1 cellular context compared by ENCODE assay signal in the genomic region with DNA sequence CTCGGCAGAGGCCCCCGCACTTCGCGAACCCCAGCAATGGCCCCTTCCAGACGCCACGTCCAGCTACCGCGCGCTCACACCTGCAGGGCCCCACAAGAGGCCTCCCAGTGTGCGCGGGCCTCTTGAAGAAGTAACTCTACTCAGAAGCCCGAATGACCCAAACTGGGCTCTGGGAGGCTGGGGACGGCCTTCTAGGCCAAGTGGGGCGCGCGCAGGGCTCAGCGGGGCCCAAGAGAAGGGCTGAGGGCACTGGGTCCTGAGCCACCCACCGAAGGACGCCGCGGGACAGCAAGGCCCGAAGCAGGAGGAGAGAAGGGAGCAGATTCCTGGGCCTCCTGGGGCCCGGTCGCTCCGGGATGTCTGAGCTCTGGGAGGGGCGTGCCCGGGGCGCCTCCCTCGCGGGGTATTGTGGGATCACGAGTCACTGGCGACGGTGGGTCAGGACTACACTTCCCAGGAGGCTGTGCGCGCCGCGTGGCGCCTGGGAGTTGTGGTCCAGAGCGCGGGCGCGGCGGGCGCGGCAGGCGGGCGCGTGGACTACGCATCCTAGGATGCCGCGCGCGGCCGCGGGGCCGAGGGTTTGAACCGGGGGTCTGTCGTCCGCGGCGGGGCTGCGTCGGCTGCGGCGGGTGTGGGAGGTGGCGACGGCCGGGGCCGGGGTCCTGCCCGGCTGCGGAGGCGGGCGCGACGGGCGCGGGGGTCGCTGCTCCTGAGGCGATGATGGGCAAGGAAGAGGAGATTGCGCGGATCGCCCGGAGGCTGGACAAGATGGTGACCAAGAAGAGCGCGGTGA.
TF ChIP-seq lines count a peak whose summit lies in the region.

A gene (plus strand): TSS at position 603 of the 793 bp plus-strand sequence. CDS start 115 bp downstream, at position 718.

TF ChIP-seq in SK-N-SH treated with all-trans-retinoic acid at 6 μM for 48 hours, 23 proteins besides CTCF, POLR2A, EP300 and RAD21 (continued from another document):
- TF ChIP-seq, protein P1, sequence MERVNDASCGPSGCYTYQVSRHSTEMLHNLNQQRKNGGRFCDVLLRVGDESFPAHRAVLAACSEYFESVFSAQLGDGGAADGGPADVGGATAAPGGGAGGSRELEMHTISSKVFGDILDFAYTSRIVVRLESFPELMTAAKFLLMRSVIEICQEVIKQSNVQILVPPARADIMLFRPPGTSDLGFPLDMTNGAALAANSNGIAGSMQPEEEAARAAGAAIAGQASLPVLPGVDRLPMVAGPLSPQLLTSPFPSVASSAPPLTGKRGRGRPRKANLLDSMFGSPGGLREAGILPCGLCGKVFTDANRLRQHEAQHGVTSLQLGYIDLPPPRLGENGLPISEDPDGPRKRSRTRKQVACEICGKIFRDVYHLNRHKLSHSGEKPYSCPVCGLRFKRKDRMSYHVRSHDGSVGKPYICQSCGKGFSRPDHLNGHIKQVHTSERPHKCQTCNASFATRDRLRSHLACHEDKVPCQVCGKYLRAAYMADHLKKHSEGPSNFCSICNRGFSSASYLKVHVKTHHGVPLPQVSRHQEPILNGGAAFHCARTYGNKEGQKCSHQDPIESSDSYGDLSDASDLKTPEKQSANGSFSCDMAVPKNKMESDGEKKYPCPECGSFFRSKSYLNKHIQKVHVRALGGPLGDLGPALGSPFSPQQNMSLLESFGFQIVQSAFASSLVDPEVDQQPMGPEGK (CRISPR knock-in tag; IDR thresholded peaks at IDR 0.05; ENCODE audit: borderline replicate concordance), result no peak
- no peak for TF ChIP-seq ARNTL (CRISPR knock-in tag; IDR thresholded peaks at IDR 0.05; ENCODE audit: borderline replicate concordance, low read depth)
- TF ChIP-seq PPARA (CRISPR knock-in tag; IDR thresholded peaks at IDR 0.05; ENCODE audit: borderline replicate concordance), result no peak
